In genomic region chr11:45804806-45805304, GRCh38 we compare ENCODE assay signal across 1 cellular context.
A peak's percentile ranks its signal among the peaks of the same experiment; 100 is the strongest.
TF ChIP-seq lines count a peak whose summit lies in the region.

TSS of gene SLC35C1 (plus strand) at chr11:45805149. CDS start at chr11:45805802, 653 bp downstream.

TF ChIP-seq in K562, 482 proteins besides CTCF, POLR2A, EP300 and RAD21 (continued from another document and continues in another):
- TF ChIP-seq CBFB (CRISPR knock-in tag; IDR thresholded peaks at IDR 0.05), result 0 out of 2 replicates have a peak, but pooled peaks have one; percentile 19
- TF ChIP-seq KLF16 (IDR thresholded peaks at IDR 0.05), result 0 out of 2 replicates have a peak, but pooled peaks have one; percentile 15
- TF ChIP-seq SMAD1 (IDR thresholded peaks at IDR 0.05; ENCODE audit: low read depth, low read length, partially characterized antibody), result no peak
- no peak; the same call in 1 of the 2 replicates for TF ChIP-seq BHLHE40 (IDR thresholded peaks at IDR 0.05; ENCODE audit: low read length)
- peak; percentile 84 to 91; a peak in 3 of 4 replicates for TF ChIP-seq SIN3A (IDR thresholded peaks at IDR 0.05; ENCODE audit: borderline replicate concordance in 2 of 2, control insufficient read depth in 1 of 2, low read depth in 2 of 2, low read length in 2 of 2)
- peak; percentile 43 for TF ChIP-seq MEIS2 (IDR thresholded peaks at IDR 0.05; ENCODE audit: partially characterized antibody)
- peak; percentile 57; the same call in 1 of the 2 replicates for TF ChIP-seq RB1 (IDR thresholded peaks at IDR 0.05; ENCODE audit: low read depth)
- no peak for TF ChIP-seq KLF13 (tag; IDR thresholded peaks at IDR 0.05; ENCODE audit: borderline replicate concordance, low read depth)
- peak; percentile 73 for TF ChIP-seq TBP (optimal IDR thresholded peaks at IDR 0.05; ENCODE audit: low read depth, low read length)
- no peak for TF ChIP-seq E4F1 (CRISPR knock-in tag; IDR thresholded peaks at IDR 0.05; ENCODE audit: borderline replicate concordance)
- 0 out of 2 replicates have a peak, but pooled peaks have one; percentile 28 for TF ChIP-seq SREBF2 (CRISPR knock-in tag; IDR thresholded peaks at IDR 0.05)
- peak; percentile 51; the same call in 1 of the 2 replicates for TF ChIP-seq HCFC1 (IDR thresholded peaks at IDR 0.05; ENCODE audit: low read depth, low read length)
- no peak for TF ChIP-seq ARID3B (CRISPR knock-in tag; IDR thresholded peaks at IDR 0.05; ENCODE audit: borderline replicate concordance)
- no peak for TF ChIP-seq CHD2 (IDR thresholded peaks at IDR 0.05; ENCODE audit: low read depth, low read length)
- peak; percentile 76 to 80 for TF ChIP-seq NRF1 (conservative IDR thresholded peaks at IDR 0.05 in 1 of 2, IDR thresholded peaks at IDR 0.05 in 1 of 2)
- no peak for TF ChIP-seq SETDB1 (IDR thresholded peaks at IDR 0.05; ENCODE audit: low read length)
- TF ChIP-seq ZNF140 (CRISPR knock-in tag; IDR thresholded peaks at IDR 0.05), result no peak
- no peak for TF ChIP-seq ZNF217 (CRISPR knock-in tag; IDR thresholded peaks at IDR 0.05)
- TF ChIP-seq XRCC4 (IDR thresholded peaks at IDR 0.05; ENCODE audit: extremely low read depth, insufficient read depth, insufficient read length), result no peak
- no peak for TF ChIP-seq BCLAF1 (IDR thresholded peaks at IDR 0.05; ENCODE audit: borderline replicate concordance in 1 of 2, control insufficient read depth in 1 of 2, low read depth in 2 of 2, low read length in 1 of 2)
- peak; percentile 47; the same call in 1 of the 2 replicates for TF ChIP-seq CREB1 (IDR thresholded peaks at IDR 0.05)
- TF ChIP-seq CREB1 (CRISPR knock-in tag; IDR thresholded peaks at IDR 0.05), result no peak
- no peak for TF ChIP-seq SAP30 (IDR thresholded peaks at IDR 0.05; ENCODE audit: borderline replicate concordance, insufficient read depth, low read depth, low read length, poor library complexity, severe bottlenecking)
- TF ChIP-seq GATA2 (CRISPR knock-in tag; IDR thresholded peaks at IDR 0.05), result no peak
- TF ChIP-seq HMGN3 (IDR thresholded peaks at IDR 0.05; ENCODE audit: borderline replicate concordance, extremely low read depth, insufficient read length, low read depth, low read length), result peak; percentile 76
- TF ChIP-seq GABPB1 (CRISPR knock-in tag; IDR thresholded peaks at IDR 0.05), result peak; percentile 60; the same call in 1 of the 2 replicates
- TF ChIP-seq CBX8 (IDR thresholded peaks at IDR 0.05; ENCODE audit: borderline replicate concordance, extremely low read depth, low read depth, low read length, poor library complexity, severe bottlenecking), result no peak
- TF ChIP-seq ZNF384 (IDR thresholded peaks at IDR 0.05; ENCODE audit: low read depth, low read length), result no peak
- TF ChIP-seq TEAD2 (tag; IDR thresholded peaks at IDR 0.05), result no peak
- TF ChIP-seq ZFX (CRISPR knock-in tag; IDR thresholded peaks at IDR 0.05), result no peak
- TF ChIP-seq CREB5 (CRISPR knock-in tag; IDR thresholded peaks at IDR 0.05), result no peak
- TF ChIP-seq SP1 (CRISPR knock-in tag; IDR thresholded peaks at IDR 0.05), result peak; percentile 92
- TF ChIP-seq PRDM10 (IDR thresholded peaks at IDR 0.05; ENCODE audit: partially characterized antibody), result peak; percentile 42
- peak; percentile 30; the same call in 1 of the 2 replicates for TF ChIP-seq JUND (IDR thresholded peaks at IDR 0.05; ENCODE audit: borderline replicate concordance, low read depth, low read length)
- TF ChIP-seq JUND (tag; IDR thresholded peaks at IDR 0.05; ENCODE audit: borderline replicate concordance, low read depth, low read length), result no peak
- TF ChIP-seq ELF2 (CRISPR knock-in tag; IDR thresholded peaks at IDR 0.05), result peak; percentile 83
- no peak for TF ChIP-seq ZNF24 (IDR thresholded peaks at IDR 0.05)
- no peak for TF ChIP-seq HMGXB4 (CRISPR knock-in tag; IDR thresholded peaks at IDR 0.05)
- TF ChIP-seq ZFP91 (CRISPR knock-in tag; IDR thresholded peaks at IDR 0.05), result peak; percentile 97
- no peak for TF ChIP-seq ZNF324 (CRISPR knock-in tag; IDR thresholded peaks at IDR 0.05)
- no peak for TF ChIP-seq ZNF165 (CRISPR knock-in tag; IDR thresholded peaks at IDR 0.05; ENCODE audit: borderline replicate concordance)
- no peak for TF ChIP-seq NCOA6 (IDR thresholded peaks at IDR 0.05)
- TF ChIP-seq HNRNPLL (IDR thresholded peaks at IDR 0.05; ENCODE audit: low read depth, low read length, poor library complexity, severe bottlenecking), result peak; percentile 49
- TF ChIP-seq CCNT2 (IDR thresholded peaks at IDR 0.05; ENCODE audit: borderline replicate concordance, extremely low read depth, insufficient read length, low read depth, low read length), result peak; percentile 73
- TF ChIP-seq ZZZ3 (IDR thresholded peaks at IDR 0.05), result no peak
- peak; percentile 51 for TF ChIP-seq CXXC5 (CRISPR knock-in tag; IDR thresholded peaks at IDR 0.05)
